ENCODE assay signal across 8 cellular contexts in genomic region chr16:4693296-4693955, GRCh38. TPM values are rescaled to one million over a fixed set of nuclear protein-coding genes. Genes with fewer than 3 reads are reported as not detected.
A peak's percentile ranks its signal among the peaks of the same experiment; 100 is the strongest.
DNase-seq lines count a peak whose midpoint lies in the region; ATAC-seq, FAIRE-seq and TF ChIP-seq lines count a peak whose summit lies in the region.

Gene NUDT16L1, plus strand, starts transcription at chr16:4693562. Its CDS starts 165 bp downstream, at chr16:4693727.

- peak; percentile 93 for ATAC-seq in HG03442 (IDR thresholded peaks at IDR 0.05; ENCODE audit: unreplicated experiment)
- ATAC-seq in activated CD4-positive, alpha-beta T cell treated with anti-CD3 and anti-CD28 coated beads for 36 hours: peak; percentile 95

- H3K27me3 Mint-ChIP-seq in activated CD4-positive, alpha-beta T cell treated with anti-CD3 and anti-CD28 coated beads for 36 hours: no peaks in the 10 kb centered on the region
- no peaks in the 10 kb centered on the region for H3K27me3 Mint-ChIP-seq in chondrocyte (ENCODE audit: low read depth)

- H3K9me3 Mint-ChIP-seq in activated CD4-positive, alpha-beta T cell treated with anti-CD3 and anti-CD28 coated beads for 36 hours (ENCODE audit: low read depth): no peaks in the 10 kb centered on the region
- H3K9me3 Mint-ChIP-seq in chondrocyte (ENCODE audit: low read depth): no peaks in the 10 kb centered on the region

- peak; percentile 98 for FAIRE-seq in GM19239 (lab: Jason Lieb, UNC)

- H3K4me1 ChIP-seq in BE2C: no peaks in the 10 kb centered on the region; the same call in 1 of the 2 replicates

- H3K9me3 ChIP-seq in BE2C: no peaks in the 10 kb centered on the region

- POLR2A ChIA-PET in activated CD4-positive, alpha-beta T cell treated with anti-CD3 and anti-CD28 coated beads for 36 hours (lab: Charles Lee): interaction anchor here (2.3 kb wide), 1 partner anchor 41 kb away, joined by 10 read pairs; the partner anchor contains the start of genes ANKS3 and DNAAF8

- CTCF ChIA-PET in activated CD4-positive, alpha-beta T cell treated with anti-CD3 and anti-CD28 coated beads for 36 hours (lab: Charles Lee): interaction anchor here (1.1 to 1.5 kb wide), 2 partner anchors 17 to 41 kb away, joined by 4 to 6 read pairs; partner anchors contain the start of genes ANKS3 and DNAAF8

- H3K27me3 ChIP-seq in BE2C: no peaks in the 10 kb centered on the region
- no peaks in the 10 kb centered on the region for H3K27me3 ChIP-seq in kidney epithelial cell (ENCODE audit: control insufficient read depth, insufficient read depth, low read length)

- H3K27ac Mint-ChIP-seq in activated CD4-positive, alpha-beta T cell treated with anti-CD3 and anti-CD28 coated beads for 36 hours: peak within 1 kb of the TSS; percentile 83
- H3K27ac Mint-ChIP-seq in chondrocyte (ENCODE audit: unreplicated experiment): peak within 1 kb of the TSS; percentile 86

- intact Hi-C loops in activated CD4-positive, alpha-beta T cell treated with anti-CD3 and anti-CD28 coated beads for 36 hours (cut with DNase I, micrococcal nuclease): loop anchor here (1.0 to 5.0 kb wide), 14 partner anchors 17 to 423 kb away; partner anchors contain the start of genes ANKS3 (in 2 of the 2), DNAAF8 (in 2 of the 2), MGRN1 (in 2 of the 2) and DNAJA3 (in 1 of the 2)

- peaks cover 3% of the 10 kb centered on the region for H3K36me3 Mint-ChIP-seq in activated CD4-positive, alpha-beta T cell treated with anti-CD3 and anti-CD28 coated beads for 36 hours (ENCODE audit: low read depth)
- H3K36me3 Mint-ChIP-seq in chondrocyte (ENCODE audit: low read depth): peaks cover 2% of the 10 kb centered on the region

- DNase-seq in BE2C (peak; percentile 98), GM19239 (ENCODE audit: insufficient read length, low spot score) (peak; percentile 99), NCI-H524 (lab: John Stamatoyannopoulos, UW) (peak; percentile 92 to 97), chondrocyte (ENCODE audit: low spot score) (peak; percentile 98), kidney epithelial cell (ENCODE audit: low read depth) (peak; percentile 70)
- peak; percentile 98 for DNase-seq in activated CD4-positive, alpha-beta T cell treated with anti-CD3 and anti-CD28 coated beads for 36 hours
- DNase-seq in stimulated activated CD4-positive, alpha-beta T cell treated with anti-CD3 and anti-CD28 coated beads, Interleukin-15, amount 100 ng/mL, for 24 hours: peak; percentile 98

- H3K36me3 ChIP-seq in BE2C (peaks cover 22% of the 10 kb centered on the region), kidney epithelial cell (ENCODE audit: control insufficient read depth, insufficient read depth, low read length) (peaks cover 1% of the 10 kb centered on the region)

- peak within 1 kb of the TSS; percentile 76 for H3K4me3 ChIP-seq in BE2C (ENCODE audit: low read depth, low read length)
- peak within 1 kb of the TSS; percentile 96 for H3K4me3 ChIP-seq in kidney epithelial cell (ENCODE audit: low read depth, low read length)

- peak within 1 kb of the TSS; percentile 77 for H3K4me3 Mint-ChIP-seq in activated CD4-positive, alpha-beta T cell treated with anti-CD3 and anti-CD28 coated beads for 36 hours
- peak within 1 kb of the TSS; percentile 74 for H3K4me3 Mint-ChIP-seq in chondrocyte (ENCODE audit: unreplicated experiment)

- TF ChIP-seq CTCF in BE2C (IDR thresholded peaks at IDR 0.05; ENCODE audit: low read depth, low read length): no peak
- TF ChIP-seq CTCF in chondrocyte (IDR thresholded peaks at IDR 0.05): peak; percentile 65
- TF ChIP-seq CTCF in kidney epithelial cell (IDR thresholded peaks at IDR 0.05; ENCODE audit: insufficient read depth, low read length, poor library complexity, severe bottlenecking): no peak

- H3K4me1 Mint-ChIP-seq in activated CD4-positive, alpha-beta T cell treated with anti-CD3 and anti-CD28 coated beads for 36 hours: peaks cover 17% of the 10 kb centered on the region
- H3K4me1 Mint-ChIP-seq in chondrocyte (ENCODE audit: low read depth): peaks cover 23% of the 10 kb centered on the region

RNA-seq across cellular contexts. Expression of gene NUDT16L1, which starts in this region (rescaled TPM):
- 141 TPM for polyA plus RNA-seq in BE2C (2012; ENCODE audit: insufficient read depth, insufficient read length, low read depth)
- 10 to 100 TPM; 16.4 to 22.5 TPM for total RNA-seq in activated CD4-positive, alpha-beta T cell treated with anti-CD3 and anti-CD28 coated beads for 36 hours
- total RNA-seq in chondrocyte: 20.4 to 27.4 TPM (median 22.9 TPM) in 3 replicates
- total RNA-seq in kidney epithelial cell: 19.1 and 36.1 TPM in 2 replicates

Comparison
In these comparisons a context has a peak if more than half of its experiments do, and no peak if none do; other contexts are left out.
1. Peak in every context shown above with its lines: DNase-seq, ATAC-seq and H3K4me3 ChIP-seq.